In the genomic region with DNA sequence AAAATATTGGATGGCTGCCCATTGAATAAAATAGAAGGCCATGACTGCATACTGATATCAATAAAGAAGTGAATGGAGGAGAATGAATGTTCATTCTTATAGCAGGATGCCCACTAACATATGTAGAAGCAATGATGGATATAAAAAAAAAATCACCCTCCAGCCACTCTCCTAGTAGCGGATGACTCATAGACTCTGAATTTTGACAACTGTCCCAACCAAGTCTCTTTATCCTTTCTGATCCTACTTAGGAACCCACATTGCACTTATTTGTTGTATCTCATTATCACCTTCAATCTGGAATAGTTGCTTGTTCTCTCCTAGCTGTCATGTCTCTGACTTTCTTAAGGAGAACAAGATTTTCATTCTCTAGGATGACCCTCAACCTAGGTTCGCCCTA, we compare ENCODE assay signal across 20 cellular contexts.
DNase-seq lines count a peak whose midpoint lies in the region; ATAC-seq, FAIRE-seq and TF ChIP-seq lines count a peak whose summit lies in the region.
"Had no signal": no experiment of that assay in that cellular context is flagged by ENCODE, and none has a peak within 500 bp of the region (broad histone marks: within the 10 kb centered on the region; RNA-seq: fewer than 3 reads in every experiment).

No MANE protein-coding gene starts in this region.

- H3K9ac ChIP-seq in astrocyte (ENCODE audit: low read length) (no peak overlapping the region), trophoblast cell (ENCODE audit: low read length) (no peak overlapping the region)

- no peak overlapping the region for H3K4me3 Mint-ChIP-seq in astrocyte (ENCODE audit: unreplicated experiment)
- H3K4me3 Mint-ChIP-seq: CD4-positive, CD25-positive, alpha-beta regulatory T cell; CD8-positive, alpha-beta memory T cell; HFFc6 had no signal

- no peak overlapping the region for H2BK120ac ChIP-seq in trophoblast cell (ENCODE audit: insufficient read depth, low read length, poor library complexity)

- no peak overlapping the region for H2BK5ac ChIP-seq in trophoblast cell (ENCODE audit: low read depth, low read length, poor library complexity)

- H3K27ac Mint-ChIP-seq in astrocyte (ENCODE audit: unreplicated experiment) = no peak overlapping the region
- H3K27ac Mint-ChIP-seq: CD4-positive, CD25-positive, alpha-beta regulatory T cell; CD8-positive, alpha-beta memory T cell; HFFc6 had no signal

- POLR2A ChIA-PET in A549 (lab: Yijun Ruan, JAX) = no interaction called here

- H3K4me1 Mint-ChIP-seq in astrocyte (ENCODE audit: low read depth, unreplicated experiment) = peaks cover 7% of the 10 kb centered on the region
- H3K4me1 Mint-ChIP-seq: CD4-positive, CD25-positive, alpha-beta regulatory T cell; CD8-positive, alpha-beta memory T cell had no signal

- H3K4ac ChIP-seq in trophoblast cell (ENCODE audit: low read depth, low read length) = no peak overlapping the region

- H2BK12ac ChIP-seq in trophoblast cell (ENCODE audit: low read length) = no peak overlapping the region

- WGBS in A549 (ENCODE audit: missing lambda C conversion rate) = 87% methylated on average over 2 of the region's 2 CpGs
- no CpG with 5 or more reads among the region's 2 CpGs for WGBS in trophoblast cell (ENCODE audit: extremely low coverage, insufficient coverage, insufficient read length)

- TF ChIP-seq CTCF in A549 (IDR thresholded peaks at IDR 0.05) (no peak), astrocyte (IDR thresholded peaks at IDR 0.05; ENCODE audit: insufficient read depth, low read depth, low read length) (no peak)

- no peak overlapping the region for H4K91ac ChIP-seq in trophoblast cell (ENCODE audit: low read depth, low read length)

- no peaks in the 10 kb centered on the region for H4K20me1 ChIP-seq in astrocyte (ENCODE audit: insufficient read depth, low read length)

- H3K4me1 ChIP-seq in A549 = peaks cover 7% of the 10 kb centered on the region; the same call in 1 of the 3 replicates
- H3K4me1 ChIP-seq in astrocyte (ENCODE audit: insufficient read depth, low read length) = no peaks in the 10 kb centered on the region
- H3K4me1 ChIP-seq in trophoblast cell (ENCODE audit: control insufficient read depth in 1 of 2, insufficient read depth in 2 of 2, low read length in 2 of 2) = peaks cover 2 to 4% of the 10 kb centered on the region in 2 experiments
- H3K4me1 ChIP-seq: BE2C had no signal

- no peak overlapping the region for H4K8ac ChIP-seq in trophoblast cell (ENCODE audit: low read depth, low read length)

- no peak for TF ChIP-seq EP300 in A549 (IDR thresholded peaks at IDR 0.05)

- H3K36me3 Mint-ChIP-seq in astrocyte (ENCODE audit: low read depth, unreplicated experiment) = no peaks in the 10 kb centered on the region
- H3K36me3 Mint-ChIP-seq: CD4-positive, CD25-positive, alpha-beta regulatory T cell; CD8-positive, alpha-beta memory T cell had no signal

- DNase-seq in A549 (ENCODE audit: low read depth in 1 of 2, low spot score in 1 of 2) = no peak
- DNase-seq in M059J (ENCODE audit: low read depth) = peak; percentile 40
- DNase-seq in astrocyte (ENCODE audit: low read depth) = no peak
- peak; percentile 31 for DNase-seq in myocyte (ENCODE audit: low read depth)
- DNase-seq in trophoblast cell = no peak
- DNase-seq in NCI-H524 (lab: John Stamatoyannopoulos, UW) = no peak
- no peak for DNase-seq in DMS153 treated with DMSO at 0.1 percent for 48 hours (lab: John Stamatoyannopoulos, UW; ENCODE audit: unreplicated experiment)
- DNase-seq: 8988T; BE2C; C1 segment of cervical spinal cord; CD4-positive, CD25-positive, alpha-beta regulatory T cell; CD8-positive, alpha-beta memory T cell; COR-L47; DMS 273 treated with DMSO at 0.1 percent for 48 hours; GF-D8; GOT3; H7; HFFc6 had no signal

- no peak overlapping the region for H2AK5ac ChIP-seq in trophoblast cell (ENCODE audit: low read length)

- CTCF ChIA-PET in A549 (lab: Yijun Ruan, JAX) = interaction anchor here (1.3 kb wide), 1 partner anchor 31 kb away, joined by 3 read pairs; no protein-coding TSS in a partner anchor

- H3K27me3 ChIP-seq in astrocyte (ENCODE audit: insufficient read depth, low read length) (no peaks in the 10 kb centered on the region), trophoblast cell (ENCODE audit: insufficient read depth, low read length) (no peaks in the 10 kb centered on the region)
- H3K27me3 ChIP-seq: BE2C had no signal

- H3K27ac ChIP-seq in A549 = no peak overlapping the region
- no peak overlapping the region for H3K27ac ChIP-seq in astrocyte (ENCODE audit: low read depth, low read length)
- H3K27ac ChIP-seq in trophoblast cell (ENCODE audit: low read depth, low read length) = no peak overlapping the region

- FAIRE-seq in A549 (lab: Jason Lieb, UNC) (peak; percentile 54), astrocyte (lab: Jason Lieb, UNC) (peak; percentile 34)

- H3K79me2 ChIP-seq in astrocyte (ENCODE audit: insufficient read depth, low read length) (no peaks in the 10 kb centered on the region), trophoblast cell (ENCODE audit: control insufficient read depth, insufficient read depth, low read length, poor library complexity) (no peaks in the 10 kb centered on the region)

- H3K79me1 ChIP-seq in trophoblast cell (ENCODE audit: low read length) = peaks cover 2% of the 10 kb centered on the region

- no peaks in the 10 kb centered on the region for H3K36me3 ChIP-seq in astrocyte (ENCODE audit: insufficient read depth, low read length)
- H3K36me3 ChIP-seq in trophoblast cell (ENCODE audit: control insufficient read depth in 1 of 2, insufficient read depth in 2 of 2, low read length in 2 of 2) = no peaks in the 10 kb centered on the region
- H3K36me3 ChIP-seq: BE2C had no signal

- no peak overlapping the region for H3K18ac ChIP-seq in trophoblast cell (ENCODE audit: low read length)

- H3K9me3 Mint-ChIP-seq in astrocyte (ENCODE audit: unreplicated experiment) = peaks cover 5% of the 10 kb centered on the region
- H3K9me3 Mint-ChIP-seq: CD4-positive, CD25-positive, alpha-beta regulatory T cell; CD8-positive, alpha-beta memory T cell had no signal

- no peak for TF ChIP-seq RAD21 in A549 (conservative IDR thresholded peaks at IDR 0.05 in 1 of 2, IDR thresholded peaks at IDR 0.05 in 1 of 2)

- H3K14ac ChIP-seq in trophoblast cell (ENCODE audit: low read length) = no peak overlapping the region

- TF ChIP-seq POLR2A in A549 (IDR thresholded peaks at IDR 0.05; ENCODE audit: low read length) = no peak

- no peak overlapping the region for H2AFZ ChIP-seq in astrocyte (ENCODE audit: low read depth, low read length)
- H2AFZ ChIP-seq in trophoblast cell (ENCODE audit: insufficient read depth, low read length, poor library complexity) = no peak overlapping the region

- no peak overlapping the region for H3K23ac ChIP-seq in trophoblast cell (ENCODE audit: low read length)

- ATAC-seq in A549 (no peak), HG02678 (IDR thresholded peaks at IDR 0.05; ENCODE audit: unreplicated experiment) (no peak)
- ATAC-seq: HCT116 had no signal

- H3K27me3 Mint-ChIP-seq in astrocyte (ENCODE audit: low read depth, unreplicated experiment) = peaks cover 3% of the 10 kb centered on the region

- H3K4me3 ChIP-seq in A549 (no peak overlapping the region), astrocyte (ENCODE audit: insufficient read depth, low read depth, low read length) (no peak overlapping the region), trophoblast cell (ENCODE audit: low read depth, low read length) (no peak overlapping the region)

- H4K12ac ChIP-seq in trophoblast cell (ENCODE audit: low read depth, low read length) = no peak overlapping the region

- H3K9me3 ChIP-seq in A549 (no peaks in the 10 kb centered on the region), astrocyte (ENCODE audit: insufficient read depth, low read depth, low read length) (no peaks in the 10 kb centered on the region), trophoblast cell (ENCODE audit: insufficient read depth, low read depth, low read length) (no peaks in the 10 kb centered on the region)
- H3K9me3 ChIP-seq: BE2C had no signal

- H3K4me2 ChIP-seq in A549 (no peak overlapping the region), astrocyte (ENCODE audit: low read length) (no peak overlapping the region), trophoblast cell (ENCODE audit: low read length) (no peak overlapping the region)

TF ChIP-seq in A549, 52 proteins besides CTCF, POLR2A, EP300 and RAD21:
- TF ChIP-seq FOSL2 (IDR thresholded peaks at IDR 0.05) (no peak), FOSL2 (CRISPR knock-in tag; IDR thresholded peaks at IDR 0.05) (peak; percentile 31; the same call in 1 of the 2 replicates), HOXA7 (CRISPR knock-in tag; IDR thresholded peaks at IDR 0.05) (no peak)

Comparison
In these comparisons a context has a peak if more than half of its experiments do, and no peak if none do; other contexts are left out.
1. DNase-seq: peak in M059J (single experiment) and myocyte (single experiment); none in A549 (0 of 2), astrocyte (single experiment), trophoblast cell (0 of 2), NCI-H524 (0 of 2) and DMS153 treated with DMSO at 0.1 percent for 48 hours (single experiment).